30 cellular contexts compared by ENCODE assay signal in genomic region chr19:33247441-33247819, GRCh38. TPM values are rescaled to one million over a fixed set of nuclear protein-coding genes. Genes with fewer than 3 reads are reported as not detected.
"Had no signal": no experiment of that assay in that cellular context is flagged by ENCODE, and none has a peak within 500 bp of the region (broad histone marks: within the 10 kb centered on the region; RNA-seq: fewer than 3 reads in every experiment).

No MANE protein-coding gene starts in this region.

- H3K9me3 ChIP-seq: adrenal gland had no signal

- H3K27ac Mint-ChIP-seq: activated CD4-positive, alpha-beta memory T cell treated with anti-CD3 and anti-CD28 coated beads for 36 hours; activated CD4-positive, alpha-beta T cell treated with anti-CD3 and anti-CD28 coated beads, Interleukin-2, amount 10 ng/mL, durations not matched to agents 7 days and 5 days; activated naive CD4-positive, alpha-beta T cell treated with anti-CD3 and anti-CD28 coated beads for 36 hours; activated naive CD4-positive, alpha-beta T cell treated with anti-CD3 and anti-CD28 coated beads, Interleukin-2, amount 50 U/mL, for 72 hours; activated T-helper 1 cell treated with anti-CD3 and anti-CD28 coated beads, Interleukin-12 subunit alpha, Interleukin-12 subunit beta, Interleukin-2, Interleukin-4 antibody, amounts not matched to agents 30 ng/mL and 10 ng/mL and 1 ng/mL, durations not matched to agents 14 hours and 24 hours and 36 hours; T-helper 1 cell treated with Interleukin-12 subunit alpha and Interleukin-12 subunit beta and Interleukin-4 antibody, amounts not matched to agents 30 μg/mL and 1 μg/mL, for 36 hours; T-helper 2 cell treated with Interferon-gamma antibody and Interleukin-4, amounts not matched to agents 5 μg/mL and 100 μg/mL, for 36 hours had no signal

- ATAC-seq: activated naive CD4-positive, alpha-beta T cell treated with anti-CD3 and anti-CD28 coated beads, Interleukin-2, amount 50 U/mL, for 72 hours; activated T-cell treated with anti-CD3 and anti-CD28 coated beads, Interleukin-2, amount 50 U/mL, for 4 hours; PC-3 had no signal

- H3K4me3 Mint-ChIP-seq: activated CD4-positive, alpha-beta memory T cell treated with anti-CD3 and anti-CD28 coated beads for 36 hours; activated CD4-positive, alpha-beta T cell treated with anti-CD3 and anti-CD28 coated beads, Interleukin-2, amount 10 ng/mL, durations not matched to agents 7 days and 5 days; activated naive CD4-positive, alpha-beta T cell treated with anti-CD3 and anti-CD28 coated beads for 36 hours; activated T-cell treated with anti-CD3 and anti-CD28 coated beads, Interleukin-2, amount 50 U/mL, for 4 hours; activated T-helper 1 cell treated with anti-CD3 and anti-CD28 coated beads, Interleukin-12 subunit alpha, Interleukin-12 subunit beta, Interleukin-2, Interleukin-4 antibody, amounts not matched to agents 30 ng/mL and 10 ng/mL and 1 ng/mL, durations not matched to agents 14 hours and 24 hours and 36 hours; brain; T-helper 1 cell treated with Interleukin-12 subunit alpha and Interleukin-12 subunit beta and Interleukin-4 antibody, amounts not matched to agents 30 μg/mL and 1 μg/mL, for 36 hours; T-helper 2 cell treated with Interferon-gamma antibody and Interleukin-4, amounts not matched to agents 5 μg/mL and 100 μg/mL, for 36 hours had no signal

- H3K36me3 Mint-ChIP-seq: activated CD4-positive, alpha-beta memory T cell treated with anti-CD3 and anti-CD28 coated beads for 36 hours; brain had no signal

- H3K9me3 Mint-ChIP-seq: activated CD4-positive, alpha-beta T cell treated with anti-CD3 and anti-CD28 coated beads, Interleukin-2, amount 10 ng/mL, durations not matched to agents 7 days and 5 days; activated T-cell treated with anti-CD3 and anti-CD28 coated beads, Interleukin-2, amount 50 U/mL, for 4 hours; T-helper 2 cell treated with Interferon-gamma antibody and Interleukin-4, amounts not matched to agents 5 μg/mL and 100 μg/mL, for 36 hours had no signal

- H3K4me1 ChIP-seq: Peyer's patch had no signal

- H3K4me3 ChIP-seq: adrenal gland, Peyer's patch had no signal

- DNase-seq: activated CD4-positive, alpha-beta memory T cell treated with anti-CD3 and anti-CD28 coated beads for 36 hours; activated CD4-positive, alpha-beta T cell treated with anti-CD3 and anti-CD28 coated beads, Interleukin-2, amount 10 ng/mL, durations not matched to agents 7 days and 5 days; activated CD8-positive, alpha-beta memory T cell treated with anti-CD3 and anti-CD28 coated beads, Interleukin-2, amount 50 U/mL, for 4 hours; activated gamma-delta T cell treated with Interleukin-2 at 50 U/mL for 16 hours; activated naive CD4-positive, alpha-beta T cell treated with anti-CD3 and anti-CD28 coated beads for 36 hours; activated T-cell treated with anti-CD3 and anti-CD28 coated beads for 4 hours; activated T-cell treated with anti-CD3 and anti-CD28 coated beads, Interleukin-2, amount 50 U/mL, for 4 hours; adrenal gland; caudate nucleus; MM.1S; MV-4-11; NCI-H1092; NCI-H1436 treated with DMSO at 0.1 percent for 48 hours; NCI-H1694 treated with DMSO at 0.1 percent for 48 hours; NCI-H2029; NCI-H345; NCI-H524 treated with DMSO at 0.1 percent for 48 hours; NK-92 treated with Interleukin-12 subunit alpha and Interleukin-12 subunit beta, amount 100 ng/mL, for 24 hours; PC-3; Peyer's patch; RPMI8226 had no signal

- H3K27me3 ChIP-seq: adrenal gland, Peyer's patch had no signal

- H3K27ac ChIP-seq: adrenal gland, KMS-11, Peyer's patch had no signal

- H3K36me3 ChIP-seq: adrenal gland, Peyer's patch had no signal

- H3K27me3 Mint-ChIP-seq: activated CD4-positive, alpha-beta memory T cell treated with anti-CD3 and anti-CD28 coated beads for 36 hours; activated CD4-positive, alpha-beta T cell treated with anti-CD3 and anti-CD28 coated beads, Interleukin-2, amount 10 ng/mL, durations not matched to agents 7 days and 5 days had no signal

- H3K4me1 Mint-ChIP-seq: activated CD4-positive, alpha-beta T cell treated with anti-CD3 and anti-CD28 coated beads, Interleukin-2, amount 10 ng/mL, durations not matched to agents 7 days and 5 days; brain had no signal

RNA-seq across cellular contexts. Expression of gene SLC7A10, which starts 21.8 kb away (rescaled TPM):
- total RNA-seq: activated CD4-positive, alpha-beta memory T cell treated with anti-CD3 and anti-CD28 coated beads for 36 hours; activated CD4-positive, alpha-beta T cell treated with anti-CD3 and anti-CD28 coated beads, Interleukin-2, amount 10 ng/mL, durations not matched to agents 7 days and 5 days; activated naive CD4-positive, alpha-beta T cell treated with anti-CD3 and anti-CD28 coated beads for 36 hours; activated naive CD4-positive, alpha-beta T cell treated with anti-CD3 and anti-CD28 coated beads, Interleukin-2, amount 50 U/mL, for 72 hours; activated T-cell treated with anti-CD3 and anti-CD28 coated beads, Interleukin-2, amount 50 U/mL, for 4 hours; activated T-helper 1 cell treated with anti-CD3 and anti-CD28 coated beads, Interleukin-12 subunit alpha, Interleukin-12 subunit beta, Interleukin-2, Interleukin-4 antibody, amounts not matched to agents 30 ng/mL and 10 ng/mL and 1 ng/mL, durations not matched to agents 14 hours and 24 hours and 36 hours; bronchial epithelial cell; LHCN-M2; NCI-H460; PC-3; Peyer's patch had no signal
